In the genomic region with DNA sequence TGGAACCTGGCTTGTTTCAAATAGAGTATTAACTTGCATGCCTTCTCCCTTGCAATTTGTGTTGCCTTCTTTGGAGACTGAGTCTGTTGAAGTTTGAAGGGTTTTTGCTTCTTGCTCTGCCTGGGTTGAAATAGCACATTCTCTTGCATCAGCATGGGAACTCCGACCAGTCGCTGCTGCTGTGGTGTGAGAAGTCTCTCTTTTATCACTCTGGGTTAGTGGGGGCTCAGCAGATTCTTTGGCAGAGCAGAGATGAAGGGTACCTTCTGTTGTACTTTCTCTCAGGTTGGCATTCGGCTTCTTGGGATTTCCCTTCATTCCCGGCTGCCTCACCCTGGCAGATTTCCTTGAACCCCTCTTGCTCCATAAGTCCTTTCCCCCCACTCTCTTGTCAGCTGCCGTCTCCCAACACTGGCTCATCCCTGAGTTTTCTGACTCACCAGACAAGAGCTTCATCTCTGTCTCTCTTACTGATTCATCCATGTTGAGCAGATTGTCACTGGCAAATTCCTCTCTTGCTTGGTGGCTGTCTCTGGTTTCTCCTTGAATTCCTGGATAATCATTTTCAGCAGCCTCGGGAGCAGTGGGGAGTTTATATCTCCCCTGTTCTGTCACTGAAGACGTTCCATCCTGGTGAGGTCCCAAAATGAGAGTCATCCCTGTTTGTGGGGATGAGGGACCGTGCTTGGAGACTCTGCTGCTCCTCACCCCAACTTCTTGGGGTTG, we compare ENCODE assay signal across 12 cellular contexts. TPM values are rescaled to one million over a fixed set of nuclear protein-coding genes. Genes with fewer than 3 reads are reported as not detected.
DNase-seq lines count a peak whose midpoint lies in the region; ATAC-seq and TF ChIP-seq lines count a peak whose summit lies in the region.
"Had no signal": no experiment of that assay in that cellular context is flagged by ENCODE, and none has a peak within 500 bp of the region (broad histone marks: within the 10 kb centered on the region; RNA-seq: fewer than 3 reads in every experiment).

No MANE protein-coding gene starts in this region.

- H3K27ac Mint-ChIP-seq in T-helper 17 cell, result peak overlapping the region; percentile 77
- peak overlapping the region in 3 of 7 donors; percentile 10 to 31 (median 12) for H3K27ac Mint-ChIP-seq in CD14-positive monocyte
- H3K27ac Mint-ChIP-seq: activated CD4-positive, alpha-beta T cell treated with anti-CD3 and anti-CD28 coated beads, Interleukin-2, amount 10 ng/mL, durations not matched to agents 24 days and 14 days had no signal

- H3K27me3 Mint-ChIP-seq in T-helper 17 cell, result peaks cover 15% of the 10 kb centered on the region
- H3K27me3 Mint-ChIP-seq in CD14-positive monocyte (ENCODE audit: low read depth in 3 of 3), result peaks cover 17 to 26% (median 23%) of the 10 kb centered on the region in 3 donors

- peak overlapping the region in 7 of 10 donors; percentile 15 to 63 (median 59) for H3K27ac ChIP-seq in heart right ventricle
- H3K27ac ChIP-seq in gastrocnemius medialis, result peak overlapping the region; percentile 81 to 89 (median 82)
- no peak overlapping the region for H3K27ac ChIP-seq in colonic mucosa
- H3K27ac ChIP-seq: 22Rv1 had no signal

- WGBS in heart right ventricle, 2 donors, result 44 to 48% methylated on average over 8 of the region's 8 CpGs

- H3K9ac ChIP-seq in colonic mucosa (ENCODE audit: low read depth in 2 of 2, low read length in 2 of 2), result no peak overlapping the region

- H3K36me3 ChIP-seq in heart right ventricle (peaks cover 0 to 6% (median 0%) of the 10 kb centered on the region in 9 donors), gastrocnemius medialis (no peaks in the 10 kb centered on the region), colonic mucosa (no peaks in the 10 kb centered on the region)

- TF ChIP-seq POLR2A in gastrocnemius medialis (IDR thresholded peaks at IDR 0.05), result no peak

- peaks cover 3% of the 10 kb centered on the region for H3K36me3 Mint-ChIP-seq in T-helper 17 cell (ENCODE audit: low read depth)
- H3K36me3 Mint-ChIP-seq in CD14-positive monocyte, result no peaks in the 10 kb centered on the region

- DNase-seq in DMS 273 (lab: John Stamatoyannopoulos, UW; ENCODE audit: unreplicated experiment), result peak; percentile 65
- DNase-seq in DMS 273 treated with DMSO at 0.1 percent for 48 hours (lab: John Stamatoyannopoulos, UW), result no peak
- no peak for DNase-seq in T-helper 17 cell
- DNase-seq in heart right ventricle, result no peak
- no peak for DNase-seq in gastrocnemius medialis
- no peak for DNase-seq in NCI-H774 (lab: John Stamatoyannopoulos, UW)
- DNase-seq in colonic mucosa, result no peak
- no peak for DNase-seq in CD14-positive monocyte (ENCODE audit: low spot score)
- DNase-seq: activated CD4-positive, alpha-beta T cell treated with anti-CD3 and anti-CD28 coated beads, Interleukin-2, amount 10 ng/mL, durations not matched to agents 24 days and 14 days; effector memory CD4-positive, alpha-beta T cell; stimulated activated naive CD4-positive, alpha-beta T cell treated with Interleukin-2 at 50 U/mL for 16 hours had no signal

- no peak for TF ChIP-seq CTCF in heart right ventricle (IDR thresholded peaks at IDR 0.05)
- TF ChIP-seq CTCF in gastrocnemius medialis (IDR thresholded peaks at IDR 0.05 in 4 of 5, conservative IDR thresholded peaks at IDR 0.05 in 1 of 5), result no peak
- TF ChIP-seq CTCF in colonic mucosa (IDR thresholded peaks at IDR 0.05), result no peak
- TF ChIP-seq CTCF in CD14-positive monocyte (IDR thresholded peaks at IDR 0.05), result no peak

- H3K27me3 ChIP-seq in heart right ventricle (no peaks in the 10 kb centered on the region), gastrocnemius medialis (no peaks in the 10 kb centered on the region), colonic mucosa (no peaks in the 10 kb centered on the region)

- no peak for ATAC-seq in T-helper 17 cell
- ATAC-seq in heart right ventricle, result peak in 1 of 8 donors; percentile 28
- ATAC-seq in gastrocnemius medialis, result peak; percentile 79 to 82

- H3K4me1 ChIP-seq in heart right ventricle (peaks cover 0 to 41% (median 10%) of the 10 kb centered on the region in 9 donors), gastrocnemius medialis (peaks cover 41 to 51% of the 10 kb centered on the region in 2 donors), colonic mucosa (no peaks in the 10 kb centered on the region)

- intact Hi-C loops in heart right ventricle (cut with DNase I), result no loop called here
- intact Hi-C loops in gastrocnemius medialis (cut with DNase I; ENCODE audit: low total_unique reads), result loop anchor here (2.0 kb wide), 1 partner anchor 50 kb away; a partner anchor contains a TSS
- intact Hi-C loops in colonic mucosa (cut with DNase I), result no loop called here
- intact Hi-C loops in CD14-positive monocyte (cut with micrococcal nuclease), result no loop called here

- in situ Hi-C loops in gastrocnemius medialis (cut with MboI; ENCODE audit: low sequenced_read_pairs in 4 of 4), result no loop called here

- H3K9me3 ChIP-seq in T-helper 17 cell (ENCODE audit: control insufficient read depth, low read length, poor library complexity, severe bottlenecking), result no peaks in the 10 kb centered on the region
- no peaks in the 10 kb centered on the region for H3K9me3 ChIP-seq in heart right ventricle
- no peaks in the 10 kb centered on the region for H3K9me3 ChIP-seq in gastrocnemius medialis
- no peaks in the 10 kb centered on the region for H3K9me3 ChIP-seq in colonic mucosa

- H3K4me3 Mint-ChIP-seq in T-helper 17 cell, result peak overlapping the region; percentile 28
- peak overlapping the region in 1 of 2 donors; percentile 75 for H3K4me3 Mint-ChIP-seq in CD14-positive monocyte
- H3K4me3 Mint-ChIP-seq: activated CD4-positive, alpha-beta T cell treated with anti-CD3 and anti-CD28 coated beads, Interleukin-2, amount 10 ng/mL, durations not matched to agents 24 days and 14 days had no signal

- H3K4me1 Mint-ChIP-seq in T-helper 17 cell, result peaks cover 10% of the 10 kb centered on the region
- H3K4me1 Mint-ChIP-seq in CD14-positive monocyte, result peaks cover 12% of the 10 kb centered on the region

- peaks cover 0 to 6% (median 0%) of the 10 kb centered on the region in 7 donors for H3K9me3 Mint-ChIP-seq in CD14-positive monocyte
- H3K9me3 Mint-ChIP-seq: activated CD4-positive, alpha-beta T cell treated with anti-CD3 and anti-CD28 coated beads, Interleukin-2, amount 10 ng/mL, durations not matched to agents 24 days and 14 days had no signal

- H3K4me3 ChIP-seq in heart right ventricle, result no peak overlapping the region
- H3K4me3 ChIP-seq in gastrocnemius medialis, result peak overlapping the region in 3 of 4 donors; percentile 11 to 31 (median 22)
- H3K4me3 ChIP-seq in colonic mucosa, result no peak overlapping the region

RNA-seq across cellular contexts. Expression of a gene that starts 49.9 kb away (rescaled TPM):
- total RNA-seq in T-helper 17 cell, result 1 to 10 TPM in 1 of 2 donors, under 1 TPM in 1; 0.65 to 2.6 TPM
- 100 to 1,000 TPM; 166 to 271 (median 216) TPM for total RNA-seq in heart right ventricle
- 10 to 100 TPM in 1 of 2 donors, 1 to 10 TPM in 1; 7.8 to 39.5 TPM for polyA plus RNA-seq in heart right ventricle
- total RNA-seq in gastrocnemius medialis, result 10 to 100 TPM; 46.6 to 81.5 (median 58.4) TPM
- total RNA-seq in colonic mucosa, result under 1 TPM; 0.15 to 0.29 TPM
- under 1 TPM; 0.16 to 0.52 TPM for polyA plus RNA-seq in CD14-positive monocyte

Comparison
In these comparisons a context has a peak if more than half of its experiments do, and no peak if none do; other contexts are left out.
1. H3K4me3 ChIP-seq: peak in gastrocnemius medialis (3 of 4); none in heart right ventricle (0 of 10) and colonic mucosa (single experiment).
2. RNA of a gene that starts 49.9 kb away (total RNA-seq): 166 to 271 TPM in heart right ventricle and 46.6 to 81.5 TPM in gastrocnemius medialis; 0.65 to 2.6 TPM in T-helper 17 cell and 0.15 to 0.29 TPM in colonic mucosa; every median in the first group is over 10 times any median in the second.